1 cellular context compared by ENCODE assay signal in genomic region chr6:28983838-28984237, GRCh38.
TF ChIP-seq lines count a peak whose summit lies in the region.

No MANE protein-coding gene starts in this region.

TF ChIP-seq in H1, 55 proteins besides CTCF, POLR2A, EP300 and RAD21:
- TF ChIP-seq SIX5 (IDR thresholded peaks at IDR 0.05; ENCODE audit: low read depth, low read length) = no peak
- no peak for TF ChIP-seq EZH2 (IDR thresholded peaks at IDR 0.05; ENCODE audit: low read depth, low read length, severe bottlenecking)
- no peak for TF ChIP-seq NRF1 (IDR thresholded peaks at IDR 0.05; ENCODE audit: low read depth, low read length)
- no peak for TF ChIP-seq FOSL1 (IDR thresholded peaks at IDR 0.05; ENCODE audit: insufficient read depth, low read depth, low read length)
- TF ChIP-seq MAX (IDR thresholded peaks at IDR 0.05) = no peak
- TF ChIP-seq CTBP2 (IDR thresholded peaks at IDR 0.05; ENCODE audit: borderline replicate concordance, insufficient read depth, insufficient read length, low read length) = no peak
- TF ChIP-seq SUZ12 (IDR thresholded peaks at IDR 0.05; ENCODE audit: low read length) = no peak
- no peak for TF ChIP-seq TBP (IDR thresholded peaks at IDR 0.05; ENCODE audit: low read depth, low read length)
- no peak for TF ChIP-seq TEAD4 (IDR thresholded peaks at IDR 0.05; ENCODE audit: low read depth, low read length)
- no peak for TF ChIP-seq SIN3A (conservative IDR thresholded peaks at IDR 0.05 in 1 of 2, IDR thresholded peaks at IDR 0.05 in 1 of 2; ENCODE audit: low read depth in 1 of 2, low read length in 2 of 2)
- TF ChIP-seq JUN (IDR thresholded peaks at IDR 0.05; ENCODE audit: low read depth, low read length) = no peak
- no peak for TF ChIP-seq ASH2L (IDR thresholded peaks at IDR 0.05; ENCODE audit: low read length)
- TF ChIP-seq RXRA (IDR thresholded peaks at IDR 0.05; ENCODE audit: insufficient read depth, low read depth, low read length) = no peak
- no peak for TF ChIP-seq CREB1 (IDR thresholded peaks at IDR 0.05)
